In the genomic region with DNA sequence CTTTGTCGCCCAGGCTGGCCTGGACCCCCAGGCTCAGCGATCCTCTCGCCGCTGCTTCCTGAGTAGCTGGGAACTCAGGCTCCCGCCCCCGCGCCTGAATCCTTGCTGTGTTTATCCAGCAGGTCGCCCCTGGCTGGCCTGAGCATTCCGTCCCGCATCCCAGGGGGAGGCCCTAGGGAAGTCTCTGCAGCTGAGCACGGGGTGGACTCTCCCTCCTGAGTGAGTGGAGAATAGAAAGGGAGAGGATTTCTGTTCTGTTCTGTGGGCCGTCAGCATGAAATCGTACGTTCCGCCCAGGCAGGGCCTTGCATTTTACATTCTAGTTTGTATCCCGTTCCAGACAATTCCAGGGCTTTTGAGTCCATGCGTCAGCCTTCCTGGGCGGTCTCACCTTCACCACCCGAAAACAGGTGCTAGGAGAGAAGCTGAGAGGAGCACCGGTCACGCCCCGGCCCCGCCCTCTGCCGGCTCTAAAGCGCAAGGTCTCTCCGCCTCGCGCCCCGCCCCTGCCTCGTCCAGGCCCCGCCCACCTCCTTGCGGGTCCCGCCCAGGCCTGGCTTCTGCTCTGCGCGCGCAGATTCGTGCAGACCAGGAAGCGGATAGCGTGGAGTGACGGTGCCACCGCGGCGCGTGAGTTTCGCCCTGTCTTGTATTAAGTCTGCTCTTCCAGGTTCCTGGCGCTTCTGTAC, we compare ENCODE assay signal across 1 cellular context.
TF ChIP-seq lines count a peak whose summit lies in the region.

A gene (plus strand): TSS at position 586 of the 689 bp plus-strand sequence. CDS start 15,285 bp downstream, outside the sequence.

TF ChIP-seq in HEK293, 187 proteins besides CTCF, POLR2A, EP300 and RAD21 (continued from another document):
- TF ChIP-seq, protein P1, sequence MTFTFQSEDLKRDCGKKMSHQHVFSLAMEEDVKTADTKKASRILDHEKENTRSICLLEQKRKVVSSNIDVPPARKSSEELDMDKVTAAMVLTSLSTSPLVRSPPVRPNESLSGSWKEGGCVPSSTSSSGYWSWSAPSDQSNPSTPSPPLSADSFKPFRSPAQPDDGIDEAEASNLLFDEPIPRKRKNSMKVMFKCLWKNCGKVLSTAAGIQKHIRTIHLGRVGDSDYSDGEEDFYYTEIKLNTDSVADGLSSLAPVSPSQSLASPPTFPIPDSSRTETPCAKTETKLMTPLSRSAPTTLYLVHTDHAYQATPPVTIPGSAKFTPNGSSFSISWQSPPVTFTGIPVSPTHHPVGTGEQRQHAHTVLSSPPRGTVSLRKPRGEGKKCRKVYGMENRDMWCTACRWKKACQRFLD (tag by site-specific recombination; IDR thresholded peaks at IDR 0.05), result no peak
